In the genomic region with DNA sequence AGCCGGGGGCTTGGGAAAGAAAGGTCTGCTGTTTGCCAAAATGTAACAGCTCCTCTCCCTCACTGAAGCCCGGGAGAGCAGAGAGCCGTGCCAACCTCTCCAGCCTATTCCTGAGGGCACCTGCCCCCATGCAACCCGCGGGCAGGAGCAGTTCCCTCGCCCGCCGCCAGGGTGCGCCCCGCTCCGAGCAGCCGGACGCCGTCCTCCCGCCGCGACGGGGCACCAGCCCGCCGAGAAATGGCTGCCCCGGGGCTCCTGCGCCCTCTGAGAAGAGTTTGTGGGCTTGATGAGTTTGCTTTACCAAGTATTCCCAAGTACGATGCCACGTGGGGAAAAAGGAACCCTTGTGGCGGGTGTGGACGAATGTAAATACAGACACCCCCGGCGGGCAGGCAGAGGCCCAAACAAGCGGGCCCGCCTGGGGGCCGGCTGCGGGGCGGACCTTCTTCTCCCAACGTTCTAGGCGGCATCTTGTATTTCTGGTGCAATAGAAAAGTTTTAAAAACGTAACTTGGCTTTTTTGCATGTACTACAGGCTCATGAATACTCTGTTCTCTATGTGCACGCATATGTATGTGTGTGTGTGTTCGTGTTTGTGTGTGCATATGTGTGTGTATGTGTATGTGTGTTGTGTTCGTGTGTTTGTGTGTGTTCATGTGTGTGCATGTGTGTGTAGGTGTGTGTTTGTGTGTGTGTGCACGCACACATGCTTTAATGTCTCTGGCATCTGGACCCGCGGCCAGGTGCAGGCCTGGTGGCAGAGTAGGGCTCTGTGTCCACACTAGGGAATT, we compare ENCODE assay signal across 1 cellular context.
A peak's percentile ranks its signal among the peaks of the same experiment; 100 is the strongest.
TF ChIP-seq lines count a peak whose summit lies in the region.

No MANE protein-coding gene starts in this region.

TF ChIP-seq in HepG2, 621 proteins besides CTCF, POLR2A, EP300 and RAD21 (continued from another document and continues in another):
- TF ChIP-seq, protein P1, sequence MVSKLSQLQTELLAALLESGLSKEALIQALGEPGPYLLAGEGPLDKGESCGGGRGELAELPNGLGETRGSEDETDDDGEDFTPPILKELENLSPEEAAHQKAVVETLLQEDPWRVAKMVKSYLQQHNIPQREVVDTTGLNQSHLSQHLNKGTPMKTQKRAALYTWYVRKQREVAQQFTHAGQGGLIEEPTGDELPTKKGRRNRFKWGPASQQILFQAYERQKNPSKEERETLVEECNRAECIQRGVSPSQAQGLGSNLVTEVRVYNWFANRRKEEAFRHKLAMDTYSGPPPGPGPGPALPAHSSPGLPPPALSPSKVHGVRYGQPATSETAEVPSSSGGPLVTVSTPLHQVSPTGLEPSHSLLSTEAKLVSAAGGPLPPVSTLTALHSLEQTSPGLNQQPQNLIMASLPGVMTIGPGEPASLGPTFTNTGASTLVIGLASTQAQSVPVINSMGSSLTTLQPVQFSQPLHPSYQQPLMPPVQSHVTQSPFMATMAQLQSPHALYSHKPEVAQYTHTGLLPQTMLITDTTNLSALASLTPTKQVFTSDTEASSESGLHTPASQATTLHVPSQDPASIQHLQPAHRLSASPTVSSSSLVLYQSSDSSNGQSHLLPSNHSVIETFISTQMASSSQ (IDR thresholded peaks at IDR 0.05; ENCODE audit: low read depth), result no peak
- TF ChIP-seq, protein P1 (CRISPR knock-in tag; IDR thresholded peaks at IDR 0.05; ENCODE audit: borderline replicate concordance), result no peak
- TF ChIP-seq ZFP37 (CRISPR knock-in tag; IDR thresholded peaks at IDR 0.05; ENCODE audit: borderline replicate concordance), result peak; percentile 26; the same call in 1 of the 2 replicates
- TF ChIP-seq, protein P2, sequence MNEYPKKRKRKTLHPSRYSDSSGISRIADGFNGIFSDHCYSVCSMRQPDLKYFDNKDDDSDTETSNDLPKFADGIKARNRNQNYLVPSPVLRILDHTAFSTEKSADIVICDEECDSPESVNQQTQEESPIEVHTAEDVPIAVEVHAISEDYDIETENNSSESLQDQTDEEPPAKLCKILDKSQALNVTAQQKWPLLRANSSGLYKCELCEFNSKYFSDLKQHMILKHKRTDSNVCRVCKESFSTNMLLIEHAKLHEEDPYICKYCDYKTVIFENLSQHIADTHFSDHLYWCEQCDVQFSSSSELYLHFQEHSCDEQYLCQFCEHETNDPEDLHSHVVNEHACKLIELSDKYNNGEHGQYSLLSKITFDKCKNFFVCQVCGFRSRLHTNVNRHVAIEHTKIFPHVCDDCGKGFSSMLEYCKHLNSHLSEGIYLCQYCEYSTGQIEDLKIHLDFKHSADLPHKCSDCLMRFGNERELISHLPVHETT (CRISPR knock-in tag; conservative IDR thresholded peaks at IDR 0.05), result no peak
- TF ChIP-seq ZNF124 (CRISPR knock-in tag; IDR thresholded peaks at IDR 0.05), result peak; percentile 71; the same call in 1 of the 2 replicates
- no peak for TF ChIP-seq GATAD2A (CRISPR knock-in tag; IDR thresholded peaks at IDR 0.05)
- TF ChIP-seq, protein P3, sequence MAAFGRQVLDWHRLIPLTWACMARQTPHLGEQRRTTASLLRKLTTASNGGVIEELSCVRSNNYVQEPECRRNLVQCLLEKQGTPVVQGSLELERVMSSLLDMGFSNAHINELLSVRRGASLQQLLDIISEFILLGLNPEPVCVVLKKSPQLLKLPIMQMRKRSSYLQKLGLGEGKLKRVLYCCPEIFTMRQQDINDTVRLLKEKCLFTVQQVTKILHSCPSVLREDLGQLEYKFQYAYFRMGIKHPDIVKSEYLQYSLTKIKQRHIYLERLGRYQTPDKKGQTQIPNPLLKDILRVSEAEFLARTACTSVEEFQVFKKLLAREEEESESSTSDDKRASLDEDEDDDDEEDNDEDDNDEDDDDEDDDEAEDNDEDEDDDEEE (CRISPR knock-in tag; IDR thresholded peaks at IDR 0.05), result peak; percentile 58; the same call in 1 of the 2 replicates
- TF ChIP-seq CREB1 (IDR thresholded peaks at IDR 0.05), result no peak
- no peak for TF ChIP-seq CREB1 (CRISPR knock-in tag; IDR thresholded peaks at IDR 0.05)
- TF ChIP-seq, protein P4, sequence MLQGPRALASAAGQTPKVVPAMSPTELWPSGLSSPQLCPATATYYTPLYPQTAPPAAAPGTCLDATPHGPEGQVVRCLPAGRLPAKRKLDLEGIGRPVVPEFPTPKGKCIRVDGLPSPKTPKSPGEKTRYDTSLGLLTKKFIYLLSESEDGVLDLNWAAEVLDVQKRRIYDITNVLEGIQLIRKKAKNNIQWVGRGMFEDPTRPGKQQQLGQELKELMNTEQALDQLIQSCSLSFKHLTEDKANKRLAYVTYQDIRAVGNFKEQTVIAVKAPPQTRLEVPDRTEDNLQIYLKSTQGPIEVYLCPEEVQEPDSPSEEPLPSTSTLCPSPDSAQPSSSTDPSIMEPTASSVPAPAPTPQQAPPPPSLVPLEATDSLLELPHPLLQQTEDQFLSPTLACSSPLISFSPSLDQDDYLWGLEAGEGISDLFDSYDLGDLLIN (CRISPR knock-in tag; IDR thresholded peaks at IDR 0.05; ENCODE audit: borderline replicate concordance), result no peak
- TF ChIP-seq RXRB (CRISPR knock-in tag; IDR thresholded peaks at IDR 0.05; ENCODE audit: borderline replicate concordance), result peak; percentile 52; the same call in 1 of the 2 replicates
- TF ChIP-seq, protein P5, sequence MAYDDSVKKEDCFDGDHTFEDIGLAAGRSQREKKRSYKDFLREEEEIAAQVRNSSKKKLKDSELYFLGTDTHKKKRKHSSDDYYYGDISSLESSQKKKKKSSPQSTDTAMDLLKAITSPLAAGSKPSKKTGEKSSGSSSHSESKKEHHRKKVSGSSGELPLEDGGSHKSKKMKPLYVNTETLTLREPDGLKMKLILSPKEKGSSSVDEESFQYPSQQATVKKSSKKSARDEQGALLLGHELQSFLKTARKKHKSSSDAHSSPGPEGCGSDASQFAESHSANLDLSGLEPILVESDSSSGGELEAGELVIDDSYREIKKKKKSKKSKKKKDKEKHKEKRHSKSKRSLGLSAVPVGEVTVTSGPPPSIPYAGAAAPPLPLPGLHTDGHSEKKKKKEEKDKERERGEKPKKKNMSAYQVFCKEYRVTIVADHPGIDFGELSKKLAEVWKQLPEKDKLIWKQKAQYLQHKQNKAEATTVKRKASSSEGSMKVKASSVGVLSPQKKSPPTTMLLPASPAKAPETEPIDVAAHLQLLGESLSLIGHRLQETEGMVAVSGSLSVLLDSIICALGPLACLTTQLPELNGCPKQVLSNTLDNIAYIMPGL (CRISPR knock-in tag; IDR thresholded peaks at IDR 0.05; ENCODE audit: borderline replicate concordance in 1 of 2, low read depth in 1 of 2), result peak; percentile 91 to 95
- no peak for TF ChIP-seq FOXC1 (CRISPR knock-in tag; IDR thresholded peaks at IDR 0.05; ENCODE audit: borderline replicate concordance)
- no peak for TF ChIP-seq SIN3B (IDR thresholded peaks at IDR 0.05; ENCODE audit: low read length)
- TF ChIP-seq PTBP1 (IDR thresholded peaks at IDR 0.05; ENCODE audit: low read depth, low read length, poor library complexity, severe bottlenecking), result no peak
- TF ChIP-seq, protein P6, sequence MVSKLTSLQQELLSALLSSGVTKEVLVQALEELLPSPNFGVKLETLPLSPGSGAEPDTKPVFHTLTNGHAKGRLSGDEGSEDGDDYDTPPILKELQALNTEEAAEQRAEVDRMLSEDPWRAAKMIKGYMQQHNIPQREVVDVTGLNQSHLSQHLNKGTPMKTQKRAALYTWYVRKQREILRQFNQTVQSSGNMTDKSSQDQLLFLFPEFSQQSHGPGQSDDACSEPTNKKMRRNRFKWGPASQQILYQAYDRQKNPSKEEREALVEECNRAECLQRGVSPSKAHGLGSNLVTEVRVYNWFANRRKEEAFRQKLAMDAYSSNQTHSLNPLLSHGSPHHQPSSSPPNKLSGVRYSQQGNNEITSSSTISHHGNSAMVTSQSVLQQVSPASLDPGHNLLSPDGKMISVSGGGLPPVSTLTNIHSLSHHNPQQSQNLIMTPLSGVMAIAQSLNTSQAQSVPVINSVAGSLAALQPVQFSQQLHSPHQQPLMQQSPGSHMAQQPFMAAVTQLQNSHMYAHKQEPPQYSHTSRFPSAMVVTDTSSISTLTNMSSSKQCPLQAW (CRISPR knock-in tag; IDR thresholded peaks at IDR 0.05), result peak; percentile 36; the same call in 1 of the 2 replicates
- TF ChIP-seq TSC22D2 (CRISPR knock-in tag; IDR thresholded peaks at IDR 0.05; ENCODE audit: borderline replicate concordance), result 0 out of 2 replicates have a peak, but pooled peaks have one; percentile 57
- TF ChIP-seq AHDC1 (CRISPR knock-in tag; IDR thresholded peaks at IDR 0.05; ENCODE audit: borderline replicate concordance), result peak; percentile 37; the same call in 1 of the 2 replicates
- TF ChIP-seq POLR2AphosphoS2 (IDR thresholded peaks at IDR 0.05; ENCODE audit: low read depth, low read length), result no peak
- 0 out of 2 replicates have a peak, but pooled peaks have one; percentile 31 for TF ChIP-seq ELF3 (CRISPR knock-in tag; IDR thresholded peaks at IDR 0.05)
- peak; percentile 17; the same call in 1 of the 2 replicates for TF ChIP-seq CEBPG (CRISPR knock-in tag; IDR thresholded peaks at IDR 0.05)
- TF ChIP-seq, protein P7, sequence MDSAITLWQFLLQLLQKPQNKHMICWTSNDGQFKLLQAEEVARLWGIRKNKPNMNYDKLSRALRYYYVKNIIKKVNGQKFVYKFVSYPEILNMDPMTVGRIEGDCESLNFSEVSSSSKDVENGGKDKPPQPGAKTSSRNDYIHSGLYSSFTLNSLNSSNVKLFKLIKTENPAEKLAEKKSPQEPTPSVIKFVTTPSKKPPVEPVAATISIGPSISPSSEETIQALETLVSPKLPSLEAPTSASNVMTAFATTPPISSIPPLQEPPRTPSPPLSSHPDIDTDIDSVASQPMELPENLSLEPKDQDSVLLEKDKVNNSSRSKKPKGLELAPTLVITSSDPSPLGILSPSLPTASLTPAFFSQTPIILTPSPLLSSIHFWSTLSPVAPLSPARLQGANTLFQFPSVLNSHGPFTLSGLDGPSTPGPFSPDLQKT (CRISPR knock-in tag; IDR thresholded peaks at IDR 0.05; ENCODE audit: borderline replicate concordance), result no peak
- no peak for TF ChIP-seq HDAC2 (CRISPR knock-in tag; IDR thresholded peaks at IDR 0.05)
- TF ChIP-seq ZNF234 (CRISPR knock-in tag; conservative IDR thresholded peaks at IDR 0.05), result no peak
- TF ChIP-seq, protein P8, sequence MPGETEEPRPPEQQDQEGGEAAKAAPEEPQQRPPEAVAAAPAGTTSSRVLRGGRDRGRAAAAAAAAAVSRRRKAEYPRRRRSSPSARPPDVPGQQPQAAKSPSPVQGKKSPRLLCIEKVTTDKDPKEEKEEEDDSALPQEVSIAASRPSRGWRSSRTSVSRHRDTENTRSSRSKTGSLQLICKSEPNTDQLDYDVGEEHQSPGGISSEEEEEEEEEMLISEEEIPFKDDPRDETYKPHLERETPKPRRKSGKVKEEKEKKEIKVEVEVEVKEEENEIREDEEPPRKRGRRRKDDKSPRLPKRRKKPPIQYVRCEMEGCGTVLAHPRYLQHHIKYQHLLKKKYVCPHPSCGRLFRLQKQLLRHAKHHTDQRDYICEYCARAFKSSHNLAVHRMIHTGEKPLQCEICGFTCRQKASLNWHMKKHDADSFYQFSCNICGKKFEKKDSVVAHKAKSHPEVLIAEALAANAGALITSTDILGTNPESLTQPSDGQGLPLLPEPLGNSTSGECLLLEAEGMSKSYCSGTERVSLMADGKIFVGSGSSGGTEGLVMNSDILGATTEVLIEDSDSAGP (CRISPR knock-in tag; IDR thresholded peaks at IDR 0.05; ENCODE audit: borderline replicate concordance), result peak; percentile 73; the same call in 1 of the 2 replicates
- peak; percentile 60; the same call in 1 of the 2 replicates for TF ChIP-seq RFXAP (CRISPR knock-in tag; IDR thresholded peaks at IDR 0.05; ENCODE audit: borderline replicate concordance)
- TF ChIP-seq ZNF530 (CRISPR knock-in tag; IDR thresholded peaks at IDR 0.05; ENCODE audit: low read depth), result no peak
- peak; percentile 91; the same call in 1 of the 2 replicates for TF ChIP-seq ZNF850 (CRISPR knock-in tag; conservative IDR thresholded peaks at IDR 0.05)
- TF ChIP-seq ZFP82 (CRISPR knock-in tag; IDR thresholded peaks at IDR 0.05; ENCODE audit: borderline replicate concordance), result peak; percentile 89
- TF ChIP-seq BRD4 (CRISPR knock-in tag; IDR thresholded peaks at IDR 0.05), result peak; percentile 73; the same call in 1 of the 2 replicates
- TF ChIP-seq SNAI1 (CRISPR knock-in tag; IDR thresholded peaks at IDR 0.05; ENCODE audit: borderline replicate concordance), result no peak
- TF ChIP-seq ZNF660 (CRISPR knock-in tag; IDR thresholded peaks at IDR 0.05; ENCODE audit: borderline replicate concordance, low read depth), result no peak
